ENCODE assay signal across 17 cellular contexts in the genomic region with DNA sequence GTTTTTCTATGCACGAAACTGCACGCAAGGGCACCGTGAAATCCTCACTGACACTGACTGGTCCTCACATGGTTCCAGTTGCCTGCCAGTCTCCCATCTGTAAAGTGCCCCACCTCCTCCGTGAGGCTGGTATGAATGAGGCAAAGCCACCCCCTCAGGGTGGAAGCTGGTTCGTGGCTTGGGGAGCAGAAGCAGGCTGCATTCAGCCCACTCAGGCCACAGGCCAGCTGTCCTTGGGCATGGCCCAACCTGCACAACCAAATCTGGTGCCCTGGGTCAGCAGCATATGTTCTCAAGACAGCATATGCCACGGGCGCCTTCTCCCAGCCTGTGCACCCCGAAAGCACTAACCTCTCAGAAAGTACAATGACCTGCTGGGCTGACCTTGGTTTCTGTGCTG. TPM values are rescaled to one million over a fixed set of nuclear protein-coding genes. Genes with fewer than 3 reads are reported as not detected.
DNase-seq lines count a peak whose midpoint lies in the region; ATAC-seq, FAIRE-seq and TF ChIP-seq lines count a peak whose summit lies in the region.
"Had no signal": no experiment of that assay in that cellular context is flagged by ENCODE, and none has a peak within 500 bp of the region (broad histone marks: within the 10 kb centered on the region; RNA-seq: fewer than 3 reads in every experiment).

No MANE protein-coding gene starts in this region.

- TF ChIP-seq POLR2A in K562 (conservative IDR thresholded peaks at IDR 0.05), result no peak

- CTCF ChIA-PET in SK-N-SH (lab: Yijun Ruan, JAX) (interaction anchor here (1.5 to 1.6 kb wide), 2 partner anchors 15 to 203 kb away, joined by 3 to 5 read pairs; no protein-coding TSS in a partner anchor), K562 (lab: Yijun Ruan, JAX; ENCODE audit: low intra/inter-chr PET ratio) (no interaction called here)

- H3K9me2 ChIP-seq in SK-N-SH, result no peaks in the 10 kb centered on the region

- no peaks in the 10 kb centered on the region for H3F3A ChIP-seq in SK-N-SH (replicated peaks; ENCODE audit: insufficient read depth)

- BruUV-seq in K562 (replicated peaks; lab: Mats Ljungman, UMichigan), result no TSS peak

- H4K20me1 ChIP-seq in SK-N-SH (ENCODE audit: insufficient read depth) (no peaks in the 10 kb centered on the region), K562 (replicated peaks; ENCODE audit: control insufficient read depth, insufficient read depth, low read length) (no peaks in the 10 kb centered on the region)

- no peak for TF ChIP-seq CTCF in SK-N-SH (IDR thresholded peaks at IDR 0.05)
- no peak for TF ChIP-seq CTCF in K562 (IDR thresholded peaks at IDR 0.05 in 2 of 3, conservative IDR thresholded peaks at IDR 0.05 in 1 of 3; ENCODE audit: insufficient read depth in 2 of 3, low read depth in 1 of 3, low read length in 3 of 3)
- TF ChIP-seq CTCF in glutamatergic neuron (IDR thresholded peaks at IDR 0.05; ENCODE audit: partially characterized antibody, unreplicated experiment), result no peak
- no peak for TF ChIP-seq CTCF in pancreas (IDR thresholded peaks at IDR 0.05)

- H3K4me2 ChIP-seq in SK-N-SH (no peak overlapping the region), K562 (ENCODE audit: insufficient read depth, low read length) (no peak overlapping the region)

- H3K9me3 Mint-ChIP-seq in glutamatergic neuron (ENCODE audit: unreplicated experiment), result peaks cover 26% of the 10 kb centered on the region
- H3K9me3 Mint-ChIP-seq: CD4-positive, alpha-beta memory T cell had no signal

- H3K79me2 ChIP-seq in SK-N-SH (ENCODE audit: insufficient read depth), result no peaks in the 10 kb centered on the region
- no peaks in the 10 kb centered on the region for H3K79me2 ChIP-seq in K562 (ENCODE audit: control insufficient read depth, insufficient read depth, low read length)

- H3K9me1 ChIP-seq in K562 (ENCODE audit: control insufficient read depth, insufficient read depth, low read length), result no peaks in the 10 kb centered on the region

- peaks cover 14% of the 10 kb centered on the region for H3K27me3 Mint-ChIP-seq in glutamatergic neuron (ENCODE audit: unreplicated experiment)

- no peaks in the 10 kb centered on the region for H3K36me3 Mint-ChIP-seq in glutamatergic neuron (ENCODE audit: unreplicated experiment)
- H3K36me3 Mint-ChIP-seq: CD4-positive, alpha-beta memory T cell had no signal

- no peaks in the 10 kb centered on the region for H3K36me3 ChIP-seq in SK-N-SH (replicated peaks in 1 of 2; ENCODE audit: control insufficient read depth in 1 of 2, insufficient read depth in 2 of 2, low read length in 1 of 2)
- no peaks in the 10 kb centered on the region for H3K36me3 ChIP-seq in K562 (ENCODE audit: control insufficient read depth, insufficient read depth, low read length)
- no peaks in the 10 kb centered on the region for H3K36me3 ChIP-seq in pancreas
- H3K36me3 ChIP-seq: BE2C had no signal

- intact Hi-C loops in K562 (cut with micrococcal nuclease), result loop anchor here (5.0 kb wide), 1 partner anchor 44 kb away; no protein-coding TSS in a partner anchor
- intact Hi-C loops in pancreas (cut with DNase I), result no loop called here

- TF ChIP-seq RAD21 in SK-N-SH (IDR thresholded peaks at IDR 0.05; ENCODE audit: low read length), result no peak
- no peak for TF ChIP-seq RAD21 in K562 (CRISPR knock-in tag; conservative IDR thresholded peaks at IDR 0.05 in 1 of 2, IDR thresholded peaks at IDR 0.05 in 1 of 2)

- H3K27ac ChIP-seq in SK-N-SH (ENCODE audit: low read depth in 2 of 2, low read length in 1 of 2) (no peak overlapping the region), K562 (ENCODE audit: extremely low read depth, low read depth, low read length) (no peak overlapping the region), pancreas (no peak overlapping the region)
- H3K27ac ChIP-seq: C4-2B, HL-60 had no signal

- DNase-seq in SK-N-SH, result peak; percentile 61
- no peak for DNase-seq in K562 (ENCODE audit: extremely low read depth in 1 of 4, low spot score in 3 of 4)
- peak; percentile 25 for DNase-seq in glutamatergic neuron
- DNase-seq in NCI-H1048 (lab: John Stamatoyannopoulos, UW), result no peak
- DNase-seq in pancreas, result no peak
- DNase-seq in NK-92 (lab: John Stamatoyannopoulos, UW; ENCODE audit: unreplicated experiment), result no peak
- DNase-seq in AG08395 (ENCODE audit: low spot score), result no peak
- DNase-seq: ACHN; BE2C; CD4-positive, alpha-beta memory T cell; DND-41; GF-D8 had no signal

- peaks cover 37% of the 10 kb centered on the region for H3K4me1 Mint-ChIP-seq in glutamatergic neuron (ENCODE audit: low read depth, unreplicated experiment)

- no peak overlapping the region for H3K4me3 Mint-ChIP-seq in glutamatergic neuron (ENCODE audit: unreplicated experiment)
- H3K4me3 Mint-ChIP-seq: CD4-positive, alpha-beta memory T cell had no signal

- POLR2A ChIA-PET in SK-N-SH (lab: Yijun Ruan, JAX) (interaction anchor here (1.3 to 2.6 kb wide), 2 partner anchors 8 to 10 kb away, joined by 3 to 9 read pairs; no protein-coding TSS in a partner anchor), K562 (lab: Yijun Ruan, JAX) (interaction anchor here (1.0 to 1.8 kb wide), 4 partner anchors 17 to 110 kb away, joined by 3 to 6 read pairs (median 4); no protein-coding TSS in a partner anchor)

- H2AFZ ChIP-seq in SK-N-SH (ENCODE audit: low read depth), result no peak overlapping the region
- no peak overlapping the region; the same call in 1 of the 2 replicates for H2AFZ ChIP-seq in K562 (ENCODE audit: low read depth, low read length)

- in situ Hi-C loops in K562 (cut with MboI), result no loop called here

- peaks cover 0 to 10% of the 10 kb centered on the region in 2 experiments; a peak in 1 of 4 replicates for H3K4me1 ChIP-seq in SK-N-SH (ENCODE audit: control insufficient read depth in 1 of 2, insufficient read depth in 2 of 2, low read depth in 1 of 2, low read length in 1 of 2)
- peaks cover 43 to 46% of the 10 kb centered on the region in 2 experiments; a peak in 4 of 5 replicates for H3K4me1 ChIP-seq in K562 (replicated peaks in 1 of 2; ENCODE audit: control insufficient read depth in 2 of 2, insufficient read depth in 2 of 2, low read length in 2 of 2)
- peaks cover 0 to 7% (median 0%) of the 10 kb centered on the region in 3 donors for H3K4me1 ChIP-seq in pancreas
- H3K4me1 ChIP-seq: BE2C had no signal

- no peak for TF ChIP-seq EP300 in SK-N-SH (IDR thresholded peaks at IDR 0.05; ENCODE audit: borderline replicate concordance in 1 of 2, low read depth in 1 of 2, low read length in 1 of 2)
- TF ChIP-seq EP300 in K562 (IDR thresholded peaks at IDR 0.05; ENCODE audit: low read length), result no peak

- ATAC-seq in SK-N-SH treated with all-trans-retinoic acid at 6 μM for 48 hours (no peak), K562 (no peak), pancreas (no peak)
- ATAC-seq: HCT116 had no signal

- H3K9ac ChIP-seq in SK-N-SH, result no peak overlapping the region
- peak overlapping the region in 1 of 2 experiments; percentile 33; a peak in 2 of 4 replicates for H3K9ac ChIP-seq in K562 (ENCODE audit: insufficient read depth in 1 of 2, low read depth in 2 of 2, low read length in 2 of 2)

- H3K27me3 ChIP-seq in SK-N-SH (ENCODE audit: insufficient read depth) (no peaks in the 10 kb centered on the region), K562 (ENCODE audit: control insufficient read depth in 2 of 2, insufficient read depth in 2 of 2, low read length in 2 of 2) (no peaks in the 10 kb centered on the region), pancreas (no peaks in the 10 kb centered on the region)
- H3K27me3 ChIP-seq: BE2C had no signal

- H3K27ac Mint-ChIP-seq in glutamatergic neuron (ENCODE audit: unreplicated experiment), result peak overlapping the region; percentile 83
- H3K27ac Mint-ChIP-seq: CD4-positive, alpha-beta memory T cell had no signal

- FAIRE-seq in K562 (lab: Jason Lieb, UNC), result no peak
- FAIRE-seq in pancreas (lab: Jason Lieb, UNC), result no peak
- FAIRE-seq: H54 had no signal

- H3K4me3 ChIP-seq in SK-N-SH (ENCODE audit: low read depth in 2 of 2, low read length in 1 of 2), result no peak overlapping the region
- no peak overlapping the region for H3K4me3 ChIP-seq in K562
- no peak overlapping the region for H3K4me3 ChIP-seq in pancreas

- WGBS in SK-N-SH (ENCODE audit: low lambda C conversion rate), result 84% methylated on average over 6 of the region's 8 CpGs
- 90% methylated on average over 8 of the region's 8 CpGs for WGBS in K562 (ENCODE audit: insufficient coverage, low coverage, missing lambda C conversion rate)
- 87 to 91% methylated on average over 8 of the region's 8 CpGs for WGBS in pancreas, 2 donors

- no peaks in the 10 kb centered on the region for H3K9me3 ChIP-seq in SK-N-SH
- H3K9me3 ChIP-seq in K562 (replicated peaks; ENCODE audit: control insufficient read depth, insufficient read depth, low read depth, low read length), result no peaks in the 10 kb centered on the region
- H3K9me3 ChIP-seq in pancreas, result no peaks in the 10 kb centered on the region
- H3K9me3 ChIP-seq: BE2C had no signal

TF ChIP-seq in SK-N-SH, 30 proteins besides CTCF, POLR2A, EP300 and RAD21 (continues in another document):
- TF ChIP-seq RFX5 (IDR thresholded peaks at IDR 0.05; ENCODE audit: low read length), result no peak

TF ChIP-seq in K562, 482 proteins besides CTCF, POLR2A, EP300 and RAD21 (continues in another document):
- peak; percentile 68 for TF ChIP-seq WHSC1 (IDR thresholded peaks at IDR 0.05; ENCODE audit: low read length)
- no peak for TF ChIP-seq MEF2A (IDR thresholded peaks at IDR 0.05; ENCODE audit: control insufficient read depth, low read depth, low read length)

RNA-seq across cellular contexts. Expression of a gene that starts 29.3 kb away (rescaled TPM):
- 221 and 293 TPM in 2 replicates for polyA plus RNA-seq in SK-N-SH (2012; rRNA removed)
- polyA plus RNA-seq in SK-N-SH (2012; cell fraction: cytosol; rRNA removed), result 145 and 210 TPM in 2 replicates
- 282 and 307 TPM in 2 replicates for polyA plus RNA-seq in SK-N-SH (2012; cell fraction: nucleus; rRNA removed)
- total RNA-seq in K562 (2011; cell fraction: chromatin; rRNA removed; ENCODE audit: low replicate concordance), result 53.1 and 136 TPM in 2 replicates
- 186 and 237 TPM in 2 replicates for total RNA-seq in K562 (2011; cell fraction: nucleolus; rRNA removed)
- total RNA-seq in K562 (2011; cell fraction: nucleoplasm; rRNA removed), result 128 and 144 TPM in 2 replicates
- 67.9 and 85.8 TPM in 2 replicates for total RNA-seq in K562 (2014; rRNA removed)
- total RNA-seq in K562 (2014; rRNA removed; fragmentation: Illumina TruSeq; extraction: Trizol), result 30.3 and 44.1 TPM in 2 replicates
- 78.5 and 87.1 TPM in 2 replicates for total RNA-seq in K562 (2015; rRNA removed; fragmentation: Illumina TruSeq; extraction: Trizol)
- 106 and 115 TPM in 2 replicates for total RNA-seq in K562 (2021)
- polyA plus RNA-seq in K562 (2011; rRNA removed), result 45.5 and 123 TPM in 2 replicates
- 84.3 and 156 TPM in 2 replicates for polyA plus RNA-seq in K562 (2011; cell fraction: cytosol; rRNA removed)
- 79.5 and 81.7 TPM in 2 replicates for polyA plus RNA-seq in K562 (2011; cell fraction: nucleus; rRNA removed)
- polyA plus RNA-seq in K562 (2012), result 148 and 286 TPM in 2 replicates
- 95.0 and 102 TPM in 2 replicates for polyA plus RNA-seq in K562 (2014; fragmentation: Illumina TruSeq; extraction: Trizol)
- polyA plus RNA-seq in K562 (2014; fragmentation: Nextera tagmentation; extraction: Ambion mirVana), result 1 to 10 TPM; 2.8 to 6.8 TPM
- polyA plus RNA-seq in K562 (2014; rRNA removed), result 67.8 and 77.9 TPM in 2 replicates
- polyA minus RNA-seq in K562 (2011; rRNA and poly(A)+ RNA removed), result 24.5 and 38.2 TPM in 2 replicates
- polyA minus RNA-seq in K562 (2011; cell fraction: cytosol; rRNA and poly(A)+ RNA removed), result 53.3 and 105 TPM in 2 replicates
- 27.3 and 51.1 TPM in 2 replicates for polyA minus RNA-seq in K562 (2011; cell fraction: nucleus; rRNA and poly(A)+ RNA removed)
- total RNA-seq in glutamatergic neuron (ENCODE audit: unreplicated experiment), result 35.0 TPM
- 10 to 100 TPM in 5 of 6 donors, 1 to 10 TPM in 1; 9.3 to 87.7 (median 18.2) TPM for total RNA-seq in pancreas
- 10 to 100 TPM; 22.7 to 25.9 TPM for polyA plus RNA-seq in pancreas

Comparison
In these comparisons a context has a peak if more than half of its experiments do, and no peak if none do; other contexts are left out.
1. DNase-seq: peak in SK-N-SH (single experiment) and glutamatergic neuron (single experiment); none in K562 (0 of 4), NCI-H1048 (single experiment), pancreas (0 of 6), NK-92 (single experiment) and AG08395 (single experiment).